Comparison of ENCODE assay signal across 26 cellular contexts in genomic region chr3:69751118-69751517, GRCh38. TPM values are rescaled to one million over a fixed set of nuclear protein-coding genes. Genes with fewer than 3 reads are reported as not detected.
DNase-seq lines count a peak whose midpoint lies in the region; ATAC-seq and TF ChIP-seq lines count a peak whose summit lies in the region.
"Had no signal": no experiment of that assay in that cellular context is flagged by ENCODE, and none has a peak within 500 bp of the region (broad histone marks: within the 10 kb centered on the region; RNA-seq: fewer than 3 reads in every experiment).

No MANE protein-coding gene starts in this region.

- no peak for TF ChIP-seq EP300 in sigmoid colon (IDR thresholded peaks at IDR 0.05)

- DNase-seq in breast epithelium (ENCODE audit: low spot score in 2 of 2) (no peak), MCF 10A (ENCODE audit: unreplicated experiment) (no peak), right atrium auricular region (ENCODE audit: low spot score) (no peak), sigmoid colon (no peak), vagina (ENCODE audit: extremely low spot score in 2 of 2) (no peak), NCI-H187 treated with DMSO at 0.1 percent for 48 hours (lab: John Stamatoyannopoulos, UW) (no peak)
- DNase-seq: 8988T; activated CD8-positive, alpha-beta T cell treated with anti-CD3 and anti-CD28 coated beads, Interleukin-2, amount 10 ng/mL, durations not matched to agents 7 days and 5 days; activated naive CD4-positive, alpha-beta T cell treated with Interleukin-2 at 50 U/mL for 16 hours; activated T-cell treated with anti-CD3 and anti-CD28 coated beads, Interleukin-2, amount 50 U/mL, for 24 hours; anterior cingulate cortex; H7; Karpas-422; left colon; NCI-H1105 treated with DMSO at 0.1 percent for 48 hours; NCI-H2107; NK-92 treated with Interleukin-12 subunit alpha and Interleukin-12 subunit beta, amount 100 ng/mL, for 24 hours; Peyer's patch; SK-N-SH; thyroid gland had no signal

- intact Hi-C loops in breast epithelium (cut with DNase I; ENCODE audit: low total_unique reads) (no loop called here), MCF 10A (cut with micrococcal nuclease) (no loop called here), sigmoid colon (cut with DNase I) (no loop called here), vagina (cut with DNase I) (no loop called here)

- TF ChIP-seq POLR2A in breast epithelium (IDR thresholded peaks at IDR 0.05) (no peak), sigmoid colon (IDR thresholded peaks at IDR 0.05) (no peak), vagina (IDR thresholded peaks at IDR 0.05) (no peak)

- H3K27ac ChIP-seq in breast epithelium = peak overlapping the region; percentile 68 to 77
- peak overlapping the region; percentile 59 for H3K27ac ChIP-seq in right atrium auricular region
- H3K27ac ChIP-seq in sigmoid colon = peak overlapping the region; percentile 72 to 93 (median 90)
- peak overlapping the region; percentile 79 for H3K27ac ChIP-seq in vagina
- H3K27ac ChIP-seq: epithelial cell of prostate had no signal

- no peaks in the 10 kb centered on the region for H3K4me1 Mint-ChIP-seq in MCF 10A (ENCODE audit: insufficient read depth, unreplicated experiment)
- H3K4me1 Mint-ChIP-seq: central memory CD8-positive, alpha-beta T cell had no signal

- ATAC-seq in HG03521 (IDR thresholded peaks at IDR 0.05; ENCODE audit: unreplicated experiment) = no peak
- no peak for ATAC-seq in HG02938 (IDR thresholded peaks at IDR 0.05; ENCODE audit: unreplicated experiment)
- ATAC-seq: activated CD8-positive, alpha-beta T cell treated with anti-CD3 and anti-CD28 coated beads, Interleukin-2, amount 10 ng/mL, durations not matched to agents 7 days and 5 days; left colon had no signal

- H3K27me3 ChIP-seq in breast epithelium = no peaks in the 10 kb centered on the region
- H3K27me3 ChIP-seq in right atrium auricular region = no peaks in the 10 kb centered on the region
- no peaks in the 10 kb centered on the region for H3K27me3 ChIP-seq in sigmoid colon
- H3K27me3 ChIP-seq in vagina = no peaks in the 10 kb centered on the region
- H3K27me3 ChIP-seq: Peyer's patch, thyroid gland had no signal

- 65 to 84% methylated on average over 1 of the region's 1 CpG for WGBS in sigmoid colon, 2 donors

- BruUV-seq in MCF 10A (replicated peaks; lab: Mats Ljungman, UMichigan) = no TSS peak

- CTCF ChIA-PET in MCF 10A (lab: Yijun Ruan, JAX) = interaction anchor here (0.7 kb wide), 1 partner anchor 55 kb away, joined by 5 read pairs; no protein-coding TSS in a partner anchor

- no peak overlapping the region for H3K4me3 Mint-ChIP-seq in MCF 10A (ENCODE audit: unreplicated experiment)
- H3K4me3 Mint-ChIP-seq: activated CD8-positive, alpha-beta T cell treated with anti-CD3 and anti-CD28 coated beads, Interleukin-2, amount 10 ng/mL, durations not matched to agents 7 days and 5 days; activated T-cell treated with anti-CD3 and anti-CD28 coated beads, Interleukin-2, amount 50 U/mL, for 24 hours; central memory CD8-positive, alpha-beta T cell; T-helper 2 cell treated with Interferon-gamma antibody and Interleukin-4, amounts not matched to agents 5 μg/mL and 100 μg/mL, for 36 hours had no signal

- H3K27me3 Mint-ChIP-seq in MCF 10A (ENCODE audit: insufficient read depth, unreplicated experiment) = no peaks in the 10 kb centered on the region
- H3K27me3 Mint-ChIP-seq: central memory CD8-positive, alpha-beta T cell had no signal

- no peaks in the 10 kb centered on the region for H3K36me3 Mint-ChIP-seq in MCF 10A (ENCODE audit: insufficient read depth, unreplicated experiment)

- TF ChIP-seq CTCF in breast epithelium (IDR thresholded peaks at IDR 0.05) (no peak), MCF 10A (IDR thresholded peaks at IDR 0.05; ENCODE audit: unreplicated experiment) (no peak), right atrium auricular region (IDR thresholded peaks at IDR 0.05) (no peak), sigmoid colon (IDR thresholded peaks at IDR 0.05) (no peak), vagina (IDR thresholded peaks at IDR 0.05) (no peak)

- peaks cover 8% of the 10 kb centered on the region for H3K9me3 Mint-ChIP-seq in MCF 10A (ENCODE audit: unreplicated experiment)
- H3K9me3 Mint-ChIP-seq: activated T-cell treated with anti-CD3 and anti-CD28 coated beads, Interleukin-2, amount 50 U/mL, for 24 hours; T-helper 2 cell treated with Interferon-gamma antibody and Interleukin-4, amounts not matched to agents 5 μg/mL and 100 μg/mL, for 36 hours had no signal

- H3K4me1 ChIP-seq in breast epithelium (no peaks in the 10 kb centered on the region), right atrium auricular region (peaks cover 0 to 78% of the 10 kb centered on the region in 2 donors), sigmoid colon (peaks cover 0 to 77% (median 64%) of the 10 kb centered on the region in 4 donors), vagina (peaks cover 43% of the 10 kb centered on the region)

- POLR2A ChIA-PET in MCF 10A (lab: Yijun Ruan, JAX) = interaction anchor here (0.6 kb wide), 1 partner anchor 29 kb away, joined by 3 read pairs; no protein-coding TSS in a partner anchor

- H3K4me3 ChIP-seq in breast epithelium = no peak overlapping the region
- H3K4me3 ChIP-seq in right atrium auricular region = no peak overlapping the region
- no peak overlapping the region for H3K4me3 ChIP-seq in sigmoid colon
- no peak overlapping the region for H3K4me3 ChIP-seq in vagina
- H3K4me3 ChIP-seq: Peyer's patch, thyroid gland had no signal

- H3K27ac Mint-ChIP-seq in MCF 10A (ENCODE audit: low read depth, unreplicated experiment) = no peak overlapping the region
- H3K27ac Mint-ChIP-seq: activated CD8-positive, alpha-beta T cell treated with anti-CD3 and anti-CD28 coated beads, Interleukin-2, amount 10 ng/mL, durations not matched to agents 7 days and 5 days; activated T-cell treated with anti-CD3 and anti-CD28 coated beads, Interleukin-2, amount 50 U/mL, for 24 hours; T-helper 2 cell treated with Interferon-gamma antibody and Interleukin-4, amounts not matched to agents 5 μg/mL and 100 μg/mL, for 36 hours had no signal

- H3K36me3 ChIP-seq in breast epithelium = no peaks in the 10 kb centered on the region
- no peaks in the 10 kb centered on the region for H3K36me3 ChIP-seq in right atrium auricular region
- no peaks in the 10 kb centered on the region for H3K36me3 ChIP-seq in sigmoid colon
- no peaks in the 10 kb centered on the region for H3K36me3 ChIP-seq in vagina
- H3K36me3 ChIP-seq: Peyer's patch, thyroid gland had no signal

- H3K9me3 ChIP-seq in breast epithelium = peaks cover 0 to 8% of the 10 kb centered on the region in 2 donors
- no peaks in the 10 kb centered on the region for H3K9me3 ChIP-seq in right atrium auricular region
- no peaks in the 10 kb centered on the region for H3K9me3 ChIP-seq in sigmoid colon
- H3K9me3 ChIP-seq in vagina = no peaks in the 10 kb centered on the region
- H3K9me3 ChIP-seq: Peyer's patch, SK-N-SH, thyroid gland had no signal

RNA-seq across cellular contexts. Expression of gene MITF, which starts 11.9 kb away (rescaled TPM):
- total RNA-seq in breast epithelium = 10 to 100 TPM; 23.3 to 45.8 (median 25.6) TPM
- total RNA-seq in MCF 10A (2022) = 7.4 and 16.1 TPM in 2 replicates
- total RNA-seq in right atrium auricular region = 10 to 100 TPM; 47.6 to 68.6 TPM
- total RNA-seq in sigmoid colon = 10 to 100 TPM; 65.4 to 73.2 (median 67.1) TPM
- polyA plus RNA-seq in sigmoid colon = 1 to 10 TPM; 2.1 to 6.0 (median 2.9) TPM
- total RNA-seq in vagina = 57.7 TPM
- total RNA-seq: activated CD8-positive, alpha-beta T cell treated with anti-CD3 and anti-CD28 coated beads, Interleukin-2, amount 10 ng/mL, durations not matched to agents 7 days and 5 days; HT-29 had no signal
